8 cellular contexts compared by ENCODE assay signal in the genomic region with DNA sequence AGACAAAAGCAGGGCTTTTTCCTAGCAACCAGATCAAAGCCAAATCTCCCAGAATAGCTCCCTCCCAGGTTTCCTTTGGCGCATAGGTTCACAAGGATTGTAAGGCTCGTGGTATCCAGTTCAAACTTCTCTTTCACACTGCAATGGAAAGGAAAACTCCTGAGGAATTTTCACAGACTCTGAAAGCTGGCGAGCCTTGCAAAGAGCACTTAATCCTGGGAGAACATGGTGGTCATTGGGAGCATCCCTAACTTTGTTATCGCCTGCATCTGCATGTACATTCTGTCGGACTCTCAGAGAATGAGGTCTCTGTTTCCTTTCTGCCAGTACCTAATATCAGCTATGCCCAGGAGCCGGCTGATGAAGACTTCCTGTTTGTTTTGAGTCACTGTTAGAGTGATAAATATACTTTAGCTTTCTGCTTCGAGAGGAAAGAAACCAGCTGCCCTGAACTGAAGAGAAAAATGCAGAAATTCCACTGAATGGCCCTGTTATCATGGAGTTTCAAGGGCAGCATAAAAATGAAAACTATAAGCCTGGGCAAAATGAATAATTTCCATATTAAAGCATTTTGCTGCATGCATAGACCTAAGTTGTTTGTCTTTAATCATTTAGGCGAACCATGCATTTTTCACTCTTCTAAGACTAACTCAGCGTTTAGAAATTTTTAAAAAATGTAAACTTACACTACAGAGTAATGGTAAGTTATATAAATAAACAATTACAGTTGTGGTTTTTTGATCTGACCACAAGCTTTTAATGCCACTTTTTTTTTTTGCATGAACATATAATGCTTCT.
DNase-seq lines count a peak whose midpoint lies in the region; ATAC-seq, FAIRE-seq and TF ChIP-seq lines count a peak whose summit lies in the region.

No MANE protein-coding gene starts in this region.

- intact Hi-C loops in HepG2 (cut with micrococcal nuclease; ENCODE audit: unreplicated experiment) = no loop called here
- intact Hi-C loops in kidney (cut with DNase I) = no loop called here

- no peak for TF ChIP-seq RAD21 in HepG2 (CRISPR knock-in tag; IDR thresholded peaks at IDR 0.05)

- no peaks in the 10 kb centered on the region for H3K27me3 Mint-ChIP-seq in WTC11 (ENCODE audit: low read depth)

- H3K9me3 ChIP-seq in DND-41 (ENCODE audit: insufficient read depth, low read length, severe bottlenecking) (no peaks in the 10 kb centered on the region), HepG2 (ENCODE audit: low read length) (no peaks in the 10 kb centered on the region), kidney (ENCODE audit: control insufficient read depth in 1 of 2, low read length in 2 of 2) (no peaks in the 10 kb centered on the region)

- H3K27ac Mint-ChIP-seq in WTC11 = no peak overlapping the region

- no peaks in the 10 kb centered on the region for H3K79me2 ChIP-seq in DND-41 (ENCODE audit: insufficient read depth, low read length)
- H3K79me2 ChIP-seq in HepG2 (ENCODE audit: insufficient read depth, low read length) = no peaks in the 10 kb centered on the region

- peaks cover 43% of the 10 kb centered on the region for H3K4me1 Mint-ChIP-seq in WTC11

- in situ Hi-C loops in HepG2 (cut with HindIII; ENCODE audit: extremely low pct_ligation_motif_present, low pct_unique_long_range_greater_than_20kb) = no loop called here

- TF ChIP-seq CTCF in DND-41 (IDR thresholded peaks at IDR 0.05; ENCODE audit: borderline replicate concordance, extremely low read depth, low read length, poor library complexity, severe bottlenecking) (no peak), WTC11 (IDR thresholded peaks at IDR 0.05) (no peak), HepG2 (CRISPR knock-in tag; IDR thresholded peaks at IDR 0.05) (no peak), kidney (IDR thresholded peaks at IDR 0.05; ENCODE audit: borderline replicate concordance, extremely low read depth, insufficient read depth) (no peak)

- TF ChIP-seq POLR2A in HepG2 (IDR thresholded peaks at IDR 0.05; ENCODE audit: insufficient read depth in 1 of 2, low read depth in 2 of 2, low read length in 2 of 2) = no peak

- H3K9ac ChIP-seq in DND-41 (ENCODE audit: low read depth, low read length) = peak overlapping the region; percentile 11
- H3K9ac ChIP-seq in HepG2 (ENCODE audit: insufficient read depth, low read depth, low read length) = no peak overlapping the region
- H3K9ac ChIP-seq in kidney (ENCODE audit: low read length in 2 of 2) = no peak overlapping the region

- peak overlapping the region; percentile 70 for H3K27ac ChIP-seq in DND-41 (ENCODE audit: low read length)
- H3K27ac ChIP-seq in HepG2 (ENCODE audit: extremely low read length, insufficient read depth, low read length) = no peak overlapping the region
- no peak overlapping the region for H3K27ac ChIP-seq in kidney (ENCODE audit: low read depth in 2 of 2, low read length in 2 of 2)

- POLR2A ChIA-PET in WTC11 (lab: Charles Lee) = interaction anchor here (0.6 kb wide), 1 partner anchor 43 kb away, joined by 4 read pairs; no protein-coding TSS in a partner anchor
- POLR2A ChIA-PET in HepG2 (lab: Yijun Ruan, JAX) = no interaction called here

- no peaks in the 10 kb centered on the region for H4K20me1 ChIP-seq in DND-41 (ENCODE audit: insufficient read depth, low read length)
- no peaks in the 10 kb centered on the region for H4K20me1 ChIP-seq in HepG2 (ENCODE audit: insufficient read depth, low read length)

- peaks cover 21% of the 10 kb centered on the region for H3K4me1 ChIP-seq in DND-41 (ENCODE audit: insufficient read depth, low read length)
- H3K4me1 ChIP-seq in HepG2 (ENCODE audit: insufficient read depth, low read length) = no peaks in the 10 kb centered on the region
- H3K4me1 ChIP-seq in kidney (ENCODE audit: control insufficient read depth in 1 of 2, insufficient read depth in 1 of 2, low read depth in 1 of 2, low read length in 2 of 2) = peaks cover 3 to 4% of the 10 kb centered on the region in 2 donors

- H3K4me3 ChIP-seq in DND-41 (ENCODE audit: low read depth in 1 of 2, low read length in 2 of 2) (peak overlapping the region in 1 of 2 experiments; percentile 2; a peak in 1 of 4 replicates), HepG2 (replicated peaks in 1 of 3; ENCODE audit: insufficient read depth in 1 of 3, low read depth in 2 of 3, low read length in 3 of 3) (no peak overlapping the region), kidney (ENCODE audit: low read length in 2 of 2) (peak overlapping the region in 1 of 2 donors; percentile 19)

- H3K36me3 ChIP-seq in DND-41 (ENCODE audit: insufficient read depth, low read length) = no peaks in the 10 kb centered on the region
- no peaks in the 10 kb centered on the region for H3K36me3 ChIP-seq in HepG2 (replicated peaks in 1 of 2; ENCODE audit: control insufficient read depth in 1 of 2, insufficient read depth in 2 of 2, low read length in 2 of 2)
- no peaks in the 10 kb centered on the region for H3K36me3 ChIP-seq in kidney (ENCODE audit: control insufficient read depth in 1 of 2, insufficient read depth in 2 of 2, low read length in 2 of 2)

- H3K36me3 Mint-ChIP-seq in WTC11 = no peaks in the 10 kb centered on the region

- peak; percentile 21 for DNase-seq in DND-41
- peak; percentile 71 for DNase-seq in HT1080 (ENCODE audit: low read depth)
- DNase-seq in WTC11 (ENCODE audit: low spot score) = no peak
- peak; percentile 33 for DNase-seq in HepG2 (ENCODE audit: low spot score)
- no peak for DNase-seq in kidney
- no peak for DNase-seq in COR-L47 (lab: John Stamatoyannopoulos, UW)
- no peak for DNase-seq in NCI-H82 (lab: John Stamatoyannopoulos, UW)

- no peaks in the 10 kb centered on the region for H3K9me3 Mint-ChIP-seq in WTC11

- no peak overlapping the region for H3K4me3 Mint-ChIP-seq in WTC11

- WGBS in HepG2 (ENCODE audit: low lambda C conversion rate) = 26% methylated on average over 9 of the region's 9 CpGs

- H3K27me3 ChIP-seq in DND-41 (ENCODE audit: insufficient read depth, low read length, poor library complexity) (no peaks in the 10 kb centered on the region), HepG2 (ENCODE audit: control insufficient read depth in 1 of 2, insufficient read depth in 2 of 2, low read length in 2 of 2) (0 out of 5 replicates have a peak, but pooled peaks cover 0 to 1% of the 10 kb centered on the region in 2 experiments)

- TF ChIP-seq EP300 in HepG2 (IDR thresholded peaks at IDR 0.05; ENCODE audit: low read depth in 2 of 2, low read length in 2 of 2) (no peak), HepG2 (CRISPR knock-in tag; IDR thresholded peaks at IDR 0.05; ENCODE audit: borderline replicate concordance) (no peak)

- ATAC-seq in DND-41 (ENCODE audit: insufficient read depth, low read depth) = peak; percentile 82
- ATAC-seq in GM21526 (IDR thresholded peaks at IDR 0.05; ENCODE audit: low FRiP score, unreplicated experiment) = peak; percentile 81
- ATAC-seq in WTC11 = peak; percentile 56
- peak; percentile 73 for ATAC-seq in HepG2

- no peak for FAIRE-seq in HepG2 (lab: Jason Lieb, UNC)
- no peak for FAIRE-seq in kidney (lab: Jason Lieb, UNC)

- BruUV-seq in HepG2 (replicated peaks; lab: Mats Ljungman, UMichigan) = no TSS peak

- CTCF ChIA-PET in WTC11 (lab: Charles Lee) (interaction anchor here (1.3 kb wide), 1 partner anchor 147 kb away, joined by 4 read pairs; no protein-coding TSS in a partner anchor), HepG2 (lab: Yijun Ruan, JAX; ENCODE audit: low intra/inter-chr PET ratio, low total read pairs) (no interaction called here)

- H3K4me2 ChIP-seq in DND-41 (ENCODE audit: insufficient read depth, low read length) (peak overlapping the region; percentile 40), HepG2 (ENCODE audit: low read depth, low read length) (no peak overlapping the region)

- H2AFZ ChIP-seq in DND-41 (ENCODE audit: low read depth, low read length) (peak overlapping the region; percentile 70), HepG2 (ENCODE audit: low read length) (no peak overlapping the region)

TF ChIP-seq in WTC11, 78 proteins besides CTCF, POLR2A, EP300 and RAD21 (continues in another document):
- TF ChIP-seq, protein P1, sequence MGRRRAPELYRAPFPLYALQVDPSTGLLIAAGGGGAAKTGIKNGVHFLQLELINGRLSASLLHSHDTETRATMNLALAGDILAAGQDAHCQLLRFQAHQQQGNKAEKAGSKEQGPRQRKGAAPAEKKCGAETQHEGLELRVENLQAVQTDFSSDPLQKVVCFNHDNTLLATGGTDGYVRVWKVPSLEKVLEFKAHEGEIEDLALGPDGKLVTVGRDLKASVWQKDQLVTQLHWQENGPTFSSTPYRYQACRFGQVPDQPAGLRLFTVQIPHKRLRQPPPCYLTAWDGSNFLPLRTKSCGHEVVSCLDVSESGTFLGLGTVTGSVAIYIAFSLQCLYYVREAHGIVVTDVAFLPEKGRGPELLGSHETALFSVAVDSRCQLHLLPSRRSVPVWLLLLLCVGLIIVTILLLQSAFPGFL (CRISPR knock-in tag; IDR thresholded peaks at IDR 0.05; ENCODE audit: borderline replicate concordance) = no peak
- TF ChIP-seq OVOL2 (CRISPR knock-in tag; IDR thresholded peaks at IDR 0.05; ENCODE audit: borderline replicate concordance) = no peak

TF ChIP-seq in HepG2, 621 proteins besides CTCF, POLR2A, EP300 and RAD21 (continues in another document):
- TF ChIP-seq SMARCE1 (IDR thresholded peaks at IDR 0.05; ENCODE audit: borderline replicate concordance) = no peak
- TF ChIP-seq GABPB1 (CRISPR knock-in tag; IDR thresholded peaks at IDR 0.05) = peak; percentile 19; the same call in 1 of the 2 replicates
- no peak for TF ChIP-seq ZMAT3 (CRISPR knock-in tag; conservative IDR thresholded peaks at IDR 0.05)
- TF ChIP-seq, protein P2, sequence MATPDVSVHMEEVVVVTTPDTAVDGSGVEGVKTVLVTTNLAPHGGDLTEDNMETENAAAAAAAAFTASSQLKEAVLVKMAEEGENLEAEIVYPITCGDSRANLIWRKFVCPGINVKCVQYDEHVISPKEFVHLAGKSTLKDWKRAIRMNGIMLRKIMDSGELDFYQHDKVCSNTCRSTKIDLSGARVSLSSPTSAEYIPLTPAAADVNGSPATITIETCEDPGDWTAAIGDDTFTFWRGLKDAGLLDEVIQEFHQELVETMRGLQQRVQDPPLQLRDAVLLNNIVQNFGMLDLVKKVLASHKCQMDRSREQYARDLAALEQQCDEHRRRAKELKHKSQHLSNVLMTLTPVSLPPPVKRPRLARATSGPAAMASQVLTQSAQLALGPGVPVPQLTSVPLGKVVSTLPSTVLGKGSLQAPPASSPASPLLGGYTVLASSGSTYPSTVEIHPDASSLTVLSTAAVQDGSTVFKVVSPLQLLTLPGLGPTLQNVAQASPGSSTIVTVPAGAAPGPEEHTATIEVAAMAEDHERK (CRISPR knock-in tag; IDR thresholded peaks at IDR 0.05; ENCODE audit: low read depth) = no peak
- no peak for TF ChIP-seq MTF2 (CRISPR knock-in tag; IDR thresholded peaks at IDR 0.05; ENCODE audit: borderline replicate concordance)
- no peak for TF ChIP-seq ZNF878 (CRISPR knock-in tag; IDR thresholded peaks at IDR 0.05)
- no peak for TF ChIP-seq GABPA (IDR thresholded peaks at IDR 0.05; ENCODE audit: low read depth, low read length)
- TF ChIP-seq GABPA (CRISPR knock-in tag; IDR thresholded peaks at IDR 0.05; ENCODE audit: low read depth) = peak; percentile 55
- no peak for TF ChIP-seq ZNF850 (CRISPR knock-in tag; conservative IDR thresholded peaks at IDR 0.05)
- TF ChIP-seq ZNF460 (CRISPR knock-in tag; IDR thresholded peaks at IDR 0.05; ENCODE audit: borderline replicate concordance) = no peak
- TF ChIP-seq FOXA3 (CRISPR knock-in tag; IDR thresholded peaks at IDR 0.05) = 0 out of 2 replicates have a peak, but pooled peaks have one; percentile 22

Comparison
In these comparisons a context has a peak if more than half of its experiments do, and no peak if none do; other contexts are left out.
1. DNase-seq: peak in DND-41 (single experiment), HT1080 (single experiment) and HepG2 (single experiment); none in WTC11 (single experiment), kidney (single experiment), COR-L47 (single experiment) and NCI-H82 (single experiment).
2. Peak in every context shown above with its lines, with median percentiles within 50 percentile points of each other: ATAC-seq.